Comparison of ENCODE assay signal across 8 cellular contexts in genomic region chrX:153944140-153944799, GRCh38. TPM values are rescaled to one million over a fixed set of nuclear protein-coding genes. Genes with fewer than 3 reads are reported as not detected.
A peak's percentile ranks its signal among the peaks of the same experiment; 100 is the strongest.
DNase-seq lines count a peak whose midpoint lies in the region; TF ChIP-seq lines count a peak whose summit lies in the region.

RENBP (minus strand) TSS chrX:153944643; CDS start chrX:153944610, 33 bp downstream.

- no peaks in the 10 kb centered on the region for H3K9me2 ChIP-seq in PC-9 (ENCODE audit: insufficient read depth)

- no peak within 1 kb of the TSS for H3K4me2 ChIP-seq in PC-9

- TF ChIP-seq CTCF in PC-9 (conservative IDR thresholded peaks at IDR 0.05), result no peak

- H3K4me3 ChIP-seq in PC-9, result no peak within 1 kb of the TSS

- no peak within 1 kb of the TSS for H2AFZ ChIP-seq in PC-9

- H3K36me3 ChIP-seq in PC-9 (ENCODE audit: low read depth), result no peaks in the 10 kb centered on the region

- H3K27ac ChIP-seq in PC-9, result no peak within 1 kb of the TSS

- peak within 1 kb of the TSS; percentile 85 for H3K4me3 Mint-ChIP-seq in activated naive CD8-positive, alpha-beta T cell treated with anti-CD3 and anti-CD28 coated beads for 36 hours

- intact Hi-C loops in PC-9 (cut with micrococcal nuclease; ENCODE audit: unreplicated experiment), result no loop called here

- H3K27me3 ChIP-seq in PC-9 (ENCODE audit: insufficient read depth, low read depth), result no peaks in the 10 kb centered on the region

- H4K20me1 ChIP-seq in PC-9 (ENCODE audit: insufficient read depth), result no peaks in the 10 kb centered on the region

- H3K9me3 ChIP-seq in PC-9 (ENCODE audit: insufficient read depth, low read depth), result no peaks in the 10 kb centered on the region

- no peaks in the 10 kb centered on the region for H3K4me1 ChIP-seq in PC-9 (replicated peaks; ENCODE audit: insufficient read depth)

- no TSS peak for BruUV-seq in PC-9 (replicated peaks; lab: Mats Ljungman, UMichigan)

- H3K9me3 Mint-ChIP-seq in activated naive CD8-positive, alpha-beta T cell treated with anti-CD3 and anti-CD28 coated beads for 36 hours, result no peaks in the 10 kb centered on the region

- CTCF ChIA-PET in PC-9 (lab: Charles Lee), result interaction anchor here (0.6 kb wide), 1 partner anchor 1045 kb away, joined by 3 read pairs; no protein-coding TSS in a partner anchor

- H3K27ac Mint-ChIP-seq in activated naive CD8-positive, alpha-beta T cell treated with anti-CD3 and anti-CD28 coated beads for 36 hours, result peak within 1 kb of the TSS; percentile 87

- H3K4me1 Mint-ChIP-seq in activated naive CD8-positive, alpha-beta T cell treated with anti-CD3 and anti-CD28 coated beads for 36 hours, result peaks cover 19% of the 10 kb centered on the region

- DNase-seq in activated effector memory CD4-positive, alpha-beta T cell treated with anti-CD3 and anti-CD28 coated beads, Interleukin-2, amount 50 U/mL, for 16 hours, result peak; percentile 79
- DNase-seq in activated effector memory CD4-positive, alpha-beta T cell treated with Interleukin-2 at 50 U/mL for 16 hours, result no peak
- DNase-seq in activated naive CD8-positive, alpha-beta T cell treated with anti-CD3 and anti-CD28 coated beads for 36 hours, result no peak
- peak; percentile 39 for DNase-seq in iPS-NIHi11 (ENCODE audit: low spot score)
- peak; percentile 57 for DNase-seq in stimulated activated CD8-positive, alpha-beta memory T cell treated with anti-CD3 and anti-CD28 coated beads, Interleukin-4, amount 100 ng/mL, for 48 hours
- DNase-seq in PC-9, result no peak
- no peak for DNase-seq in NCI-H146 treated with DMSO at 0.1 percent for 48 hours (lab: John Stamatoyannopoulos, UW; ENCODE audit: unreplicated experiment)
- DNase-seq in NCI-H2171 treated with DMSO at 0.1 percent for 48 hours (lab: John Stamatoyannopoulos, UW), result no peak

- H3K27me3 Mint-ChIP-seq in activated naive CD8-positive, alpha-beta T cell treated with anti-CD3 and anti-CD28 coated beads for 36 hours, result no peaks in the 10 kb centered on the region

- no peaks in the 10 kb centered on the region for H3K79me2 ChIP-seq in PC-9 (ENCODE audit: low read depth)

- peaks cover 5% of the 10 kb centered on the region for H3K36me3 Mint-ChIP-seq in activated naive CD8-positive, alpha-beta T cell treated with anti-CD3 and anti-CD28 coated beads for 36 hours

- POLR2A ChIA-PET in PC-9 (lab: Charles Lee; ENCODE audit: unreplicated experiment), result no interaction called here

- H3F3A ChIP-seq in PC-9 (ENCODE audit: insufficient read depth, low read depth), result peaks cover 7% of the 10 kb centered on the region

RNA-seq across cellular contexts. Expression of gene RENBP, which starts in this region (rescaled TPM):
- 10 to 100 TPM; 15.2 to 15.7 TPM for total RNA-seq in activated naive CD8-positive, alpha-beta T cell treated with anti-CD3 and anti-CD28 coated beads for 36 hours
- 6.8 and 6.9 TPM in 2 replicates for total RNA-seq in PC-9 (2021)

Comparison
In these comparisons a context has a peak if more than half of its experiments do, and no peak if none do; other contexts are left out.
1. DNase-seq: peak in activated effector memory CD4-positive, alpha-beta T cell treated with anti-CD3 and anti-CD28 coated beads, Interleukin-2, amount 50 U/mL, for 16 hours (single experiment), iPS-NIHi11 (single experiment) and stimulated activated CD8-positive, alpha-beta memory T cell treated with anti-CD3 and anti-CD28 coated beads, Interleukin-4, amount 100 ng/mL, for 48 hours (single experiment); none in activated effector memory CD4-positive, alpha-beta T cell treated with Interleukin-2 at 50 U/mL for 16 hours (single experiment), activated naive CD8-positive, alpha-beta T cell treated with anti-CD3 and anti-CD28 coated beads for 36 hours (single experiment), PC-9 (0 of 2), NCI-H146 treated with DMSO at 0.1 percent for 48 hours (single experiment) and NCI-H2171 treated with DMSO at 0.1 percent for 48 hours (single experiment).